In the genomic region with DNA sequence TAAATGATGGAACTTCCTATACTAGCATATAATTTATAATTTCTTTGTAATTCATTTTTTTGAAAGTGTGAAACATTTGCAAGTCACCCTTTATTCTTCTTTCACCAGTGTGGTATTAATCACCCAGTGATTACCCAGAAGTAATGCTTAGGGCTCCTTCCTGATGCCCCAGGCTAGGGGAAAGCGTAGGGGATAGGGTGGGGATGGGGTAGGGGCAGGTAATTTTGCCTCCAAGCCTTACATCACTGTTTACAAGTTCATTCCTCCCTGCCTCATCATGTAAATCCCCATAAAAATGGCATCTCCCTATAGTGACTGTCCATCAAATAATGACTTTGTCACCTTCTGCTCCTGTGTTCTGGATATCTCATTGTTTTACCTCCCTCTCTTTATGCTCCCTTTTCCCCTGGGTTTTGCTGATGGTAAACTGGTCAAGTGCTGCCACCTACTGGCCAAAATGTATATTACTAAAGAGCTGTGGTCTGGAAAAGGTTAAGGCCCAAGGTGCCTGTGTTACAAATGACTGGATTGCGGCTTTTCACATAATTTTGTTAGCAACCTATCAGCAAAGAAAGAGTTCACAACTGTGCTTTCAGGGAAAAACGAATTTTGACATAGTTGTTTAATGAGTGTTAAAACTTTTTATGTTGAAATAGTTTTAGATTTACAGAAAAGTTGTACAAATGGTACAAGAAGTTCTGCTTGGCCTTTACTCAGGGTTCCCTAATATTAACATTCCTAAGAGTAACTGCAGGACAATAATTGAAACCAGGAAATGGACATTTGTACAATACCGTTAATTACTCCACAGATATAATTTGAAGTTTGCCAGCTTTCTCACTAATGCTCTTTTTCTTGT, we compare ENCODE assay signal across 8 cellular contexts. TPM values are rescaled to one million over a fixed set of nuclear protein-coding genes. Genes with fewer than 3 reads are reported as not detected.
DNase-seq lines count a peak whose midpoint lies in the region; ATAC-seq and TF ChIP-seq lines count a peak whose summit lies in the region.

No MANE protein-coding gene starts in this region.

- H3K27me3 Mint-ChIP-seq in CD8-positive, alpha-beta T cell (ENCODE audit: low read depth): peaks cover 7% of the 10 kb centered on the region
- H3K27me3 Mint-ChIP-seq in natural killer cell (ENCODE audit: low read depth in 2 of 2): peaks cover 0 to 12% of the 10 kb centered on the region in 2 donors
- H3K27me3 Mint-ChIP-seq in stimulated activated naive CD8-positive, alpha-beta T cell treated with anti-CD3 and anti-CD28 coated beads, Interleukin-15, amount 100 ng/mL, for 72 hours: no peaks in the 10 kb centered on the region

- H3K4me1 ChIP-seq in CD8-positive, alpha-beta T cell (ENCODE audit: insufficient read depth, low read length): peaks cover 3% of the 10 kb centered on the region
- peaks cover 56% of the 10 kb centered on the region for H3K4me1 ChIP-seq in KMS-11 (ENCODE audit: low read depth, poor library complexity, severe bottlenecking)
- no peaks in the 10 kb centered on the region for H3K4me1 ChIP-seq in PC-3 (ENCODE audit: insufficient read depth, low read length)

- no peak overlapping the region for H3K4me3 ChIP-seq in CD8-positive, alpha-beta T cell (ENCODE audit: low read depth, low read length)
- H3K4me3 ChIP-seq in KMS-11 (IDR thresholded peaks at IDR 0.05; ENCODE audit: insufficient read depth, low read depth, low read length) (no peak overlapping the region), PC-3 (ENCODE audit: low read length) (no peak overlapping the region)

- H2AFZ ChIP-seq in KMS-11 (ENCODE audit: low read depth) (no peak overlapping the region), PC-3 (ENCODE audit: low read length) (no peak overlapping the region)

- H3K4me2 ChIP-seq in KMS-11: no peak overlapping the region
- H3K4me2 ChIP-seq in PC-3 (ENCODE audit: low read length): no peak overlapping the region

- intact Hi-C loops in CD8-positive, alpha-beta T cell (cut with DNase I, micrococcal nuclease): loop anchor here (1.0 to 10.0 kb wide), 5 partner anchors 171 to 479 kb away; a partner anchor contains a TSS
- intact Hi-C loops in PC-3 (cut with micrococcal nuclease): loop anchor here (1.0 to 10.0 kb wide), 5 partner anchors 57 to 478 kb away; a partner anchor contains a TSS
- intact Hi-C loops in natural killer cell (cut with micrococcal nuclease): loop anchor here (1.0 to 10.0 kb wide), 4 partner anchors 131 to 479 kb away; a partner anchor contains a TSS

- H3F3A ChIP-seq in PC-3 (ENCODE audit: low read length, unreplicated experiment): no peaks in the 10 kb centered on the region

- H3K79me2 ChIP-seq in KMS-11 (ENCODE audit: insufficient read depth, low read depth) (no peaks in the 10 kb centered on the region), PC-3 (ENCODE audit: low read length) (no peaks in the 10 kb centered on the region)

- H3K4me3 Mint-ChIP-seq in CD8-positive, alpha-beta T cell: no peak overlapping the region
- no peak overlapping the region for H3K4me3 Mint-ChIP-seq in natural killer cell
- H3K4me3 Mint-ChIP-seq in stimulated activated naive CD8-positive, alpha-beta T cell treated with anti-CD3 and anti-CD28 coated beads, Interleukin-15, amount 100 ng/mL, for 72 hours: no peak overlapping the region

- DNase-seq in CD8-positive, alpha-beta T cell: peak; percentile 39 to 80 (median 60)
- peak; percentile 90 for DNase-seq in PC-3
- peak; percentile 73 for DNase-seq in activated T-cell treated with anti-CD3 and anti-CD28 coated beads for 4 hours
- peak; percentile 24 for DNase-seq in natural killer cell
- DNase-seq in stimulated activated naive CD8-positive, alpha-beta T cell treated with anti-CD3 and anti-CD28 coated beads, Interleukin-15, amount 100 ng/mL, for 72 hours: peak; percentile 72 to 78

- POLR2A ChIA-PET in CD8-positive, alpha-beta T cell (lab: Charles Lee): interaction anchor here (1.3 kb wide), 1 partner anchor 479 kb away, joined by 4 read pairs; no protein-coding TSS in a partner anchor
- POLR2A ChIA-PET in PC-3 (lab: Charles Lee; ENCODE audit: unreplicated experiment): no interaction called here

- H3K9me3 Mint-ChIP-seq in CD8-positive, alpha-beta T cell: no peaks in the 10 kb centered on the region
- H3K9me3 Mint-ChIP-seq in natural killer cell: no peaks in the 10 kb centered on the region
- no peaks in the 10 kb centered on the region for H3K9me3 Mint-ChIP-seq in stimulated activated naive CD8-positive, alpha-beta T cell treated with anti-CD3 and anti-CD28 coated beads, Interleukin-15, amount 100 ng/mL, for 72 hours

- peaks cover 5% of the 10 kb centered on the region for H3K4me1 Mint-ChIP-seq in CD8-positive, alpha-beta T cell (ENCODE audit: low read depth)
- H3K4me1 Mint-ChIP-seq in natural killer cell: peaks cover under 1% of the 10 kb centered on the region in 2 donors
- H3K4me1 Mint-ChIP-seq in stimulated activated naive CD8-positive, alpha-beta T cell treated with anti-CD3 and anti-CD28 coated beads, Interleukin-15, amount 100 ng/mL, for 72 hours: peaks cover 1% of the 10 kb centered on the region

- H3K9me3 ChIP-seq in CD8-positive, alpha-beta T cell (ENCODE audit: low read length): no peaks in the 10 kb centered on the region
- H3K9me3 ChIP-seq in PC-3 (ENCODE audit: low read length): no peaks in the 10 kb centered on the region

- H4K20me1 ChIP-seq in KMS-11 (ENCODE audit: insufficient read depth) (no peaks in the 10 kb centered on the region), PC-3 (ENCODE audit: low read length) (no peaks in the 10 kb centered on the region)

- no peak overlapping the region for H3K27ac Mint-ChIP-seq in CD8-positive, alpha-beta T cell
- H3K27ac Mint-ChIP-seq in natural killer cell: no peak overlapping the region
- H3K27ac Mint-ChIP-seq in stimulated activated naive CD8-positive, alpha-beta T cell treated with anti-CD3 and anti-CD28 coated beads, Interleukin-15, amount 100 ng/mL, for 72 hours: no peak overlapping the region

- ATAC-seq in CD8-positive, alpha-beta T cell: peak; percentile 89
- ATAC-seq in GM21360 (IDR thresholded peaks at IDR 0.05; ENCODE audit: unreplicated experiment): peak; percentile 74
- peak; percentile 91 for ATAC-seq in PC-3
- peak; percentile 81 for ATAC-seq in esophagus mucosa
- ATAC-seq in natural killer cell: peak; percentile 83 to 85 (median 84)
- ATAC-seq in stimulated activated naive CD8-positive, alpha-beta T cell treated with anti-CD3 and anti-CD28 coated beads, Interleukin-15, amount 100 ng/mL, for 72 hours: peak; percentile 90

- no peaks in the 10 kb centered on the region for H3K36me3 ChIP-seq in CD8-positive, alpha-beta T cell (ENCODE audit: insufficient read depth, low read length)
- H3K36me3 ChIP-seq in KMS-11 (ENCODE audit: insufficient read depth) (no peaks in the 10 kb centered on the region), PC-3 (ENCODE audit: low read depth, low read length) (no peaks in the 10 kb centered on the region)

- H3K27me3 ChIP-seq in CD8-positive, alpha-beta T cell (ENCODE audit: insufficient read depth, low read length): no peaks in the 10 kb centered on the region
- H3K27me3 ChIP-seq in KMS-11 (ENCODE audit: insufficient read depth, low read depth) (no peaks in the 10 kb centered on the region), PC-3 (ENCODE audit: low read length) (no peaks in the 10 kb centered on the region)

- peak; percentile 95 for TF ChIP-seq CTCF in CD8-positive, alpha-beta T cell (IDR thresholded peaks at IDR 0.05)
- TF ChIP-seq CTCF in KMS-11 (conservative IDR thresholded peaks at IDR 0.05; ENCODE audit: low read depth, low read length) (peak; percentile 94), PC-3 (conservative IDR thresholded peaks at IDR 0.05; ENCODE audit: low read depth, low read length) (peak; percentile 87), natural killer cell (IDR thresholded peaks at IDR 0.05) (peak; percentile 97)

- H3K9ac ChIP-seq in KMS-11 (no peak overlapping the region), PC-3 (ENCODE audit: low read length) (no peak overlapping the region)

- H3K36me3 Mint-ChIP-seq in CD8-positive, alpha-beta T cell: no peaks in the 10 kb centered on the region
- H3K36me3 Mint-ChIP-seq in natural killer cell: no peaks in the 10 kb centered on the region

- CTCF ChIA-PET in CD8-positive, alpha-beta T cell (lab: Charles Lee): interaction anchor here (0.5 to 9.6 kb wide), 18 partner anchors 13 to 505 kb away, joined by 3 to 137 read pairs (median 3); no protein-coding TSS in a partner anchor
- CTCF ChIA-PET in PC-3 (lab: Charles Lee): no interaction called here

- no peaks in the 10 kb centered on the region for H3K9me2 ChIP-seq in PC-3 (replicated peaks; ENCODE audit: low read length)

- BruUV-seq in PC-3 (replicated peaks; lab: Mats Ljungman, UMichigan): no TSS peak

- no peak overlapping the region for H3K27ac ChIP-seq in CD8-positive, alpha-beta T cell (ENCODE audit: low read depth, low read length)
- H3K27ac ChIP-seq in KMS-11: no peak overlapping the region
- no peak overlapping the region for H3K27ac ChIP-seq in PC-3 (ENCODE audit: low read length)

RNA-seq across cellular contexts. Expression of a gene that starts 54.7 kb away (rescaled TPM):
- total RNA-seq in CD8-positive, alpha-beta T cell: not detected
- total RNA-seq in PC-3 (2014; rRNA removed) (not detected in 2 replicates), esophagus mucosa (not detected), natural killer cell (not detected)

RNA-seq across cellular contexts. Expression of a gene that starts 56.3 kb away (rescaled TPM):
- total RNA-seq in CD8-positive, alpha-beta T cell: 100 to 1,000 TPM; 133 to 134 TPM
- total RNA-seq in PC-3 (2014; rRNA removed) (6.5 and 8.7 TPM in 2 replicates), esophagus mucosa (44.1 TPM), natural killer cell (100 to 1,000 TPM; 107 to 127 (median 114) TPM)

Comparison
In these comparisons a context has a peak if more than half of its experiments do, and no peak if none do; other contexts are left out.
1. DNase-seq: peak in every context shown above with its lines; median percentile 90 in PC-3; 75 in stimulated activated naive CD8-positive, alpha-beta T cell treated with anti-CD3 and anti-CD28 coated beads, Interleukin-15, amount 100 ng/mL, for 72 hours; 73 in activated T-cell treated with anti-CD3 and anti-CD28 coated beads for 4 hours; 60 in CD8-positive, alpha-beta T cell; 24 in natural killer cell.